19 cellular contexts compared by ENCODE assay signal in the genomic region with DNA sequence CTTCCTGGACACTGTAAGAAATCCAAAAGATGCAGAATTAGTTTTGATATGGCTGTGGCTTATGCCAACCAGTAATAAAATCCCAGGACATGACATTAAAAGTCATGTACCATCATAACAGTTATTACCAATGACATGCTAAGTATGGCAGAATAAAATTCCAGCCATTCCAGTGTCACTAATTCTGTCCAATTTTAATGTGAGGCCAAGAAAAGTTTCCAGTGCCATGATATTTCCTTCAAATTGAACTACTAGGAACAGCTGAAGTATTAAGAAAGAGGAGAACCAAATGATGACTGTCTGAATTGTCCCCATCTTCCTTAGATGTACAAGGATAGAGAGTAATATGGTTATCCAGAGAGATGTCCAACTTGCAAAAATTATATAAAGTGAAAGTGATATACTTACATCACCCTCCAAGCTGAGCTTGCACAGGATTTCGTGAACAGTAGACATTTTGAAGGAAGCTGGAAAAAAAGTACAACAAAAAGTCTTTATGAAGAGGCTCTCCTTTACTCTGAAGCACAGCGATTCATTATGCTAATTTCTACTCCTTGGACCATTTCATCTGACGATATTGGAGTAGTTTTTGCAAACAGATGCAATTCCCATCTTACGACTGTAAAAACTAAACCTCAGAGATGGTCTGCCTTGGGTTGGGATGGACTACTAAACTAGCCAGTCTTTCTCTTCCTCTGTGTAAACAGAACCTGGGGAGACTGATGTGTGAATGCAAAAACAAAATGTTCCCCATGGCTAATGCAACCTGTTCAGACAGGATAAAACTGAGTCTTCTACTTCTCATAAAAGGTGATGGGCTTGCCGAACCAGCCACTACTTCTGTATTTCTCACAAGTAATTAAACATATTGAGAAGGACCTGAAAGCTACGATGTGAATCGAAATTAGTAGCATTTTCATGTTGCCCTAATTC. TPM values are rescaled to one million over a fixed set of nuclear protein-coding genes. Genes with fewer than 3 reads are reported as not detected.
DNase-seq lines count a peak whose midpoint lies in the region; ATAC-seq and TF ChIP-seq lines count a peak whose summit lies in the region.
"Had no signal": no experiment of that assay in that cellular context is flagged by ENCODE, and none has a peak within 500 bp of the region (broad histone marks: within the 10 kb centered on the region; RNA-seq: fewer than 3 reads in every experiment).

No MANE protein-coding gene starts in this region.

- TF ChIP-seq POLR2A in esophagus squamous epithelium (IDR thresholded peaks at IDR 0.05), result no peak

- peak overlapping the region in 3 of 4 donors; percentile 42 to 52 (median 48) for H3K27ac ChIP-seq in esophagus squamous epithelium
- H3K27ac ChIP-seq in trophoblast cell (ENCODE audit: low read depth, low read length), result no peak overlapping the region
- H3K27ac ChIP-seq: testis, WERI-Rb-1 had no signal

- H3K4me2 ChIP-seq in trophoblast cell (ENCODE audit: low read length), result no peak overlapping the region

- WGBS in esophagus squamous epithelium, 2 donors, result 56 to 62% methylated on average over 7 of the region's 7 CpGs
- WGBS in trophoblast cell (ENCODE audit: extremely low coverage, insufficient coverage, insufficient read length), result no CpG with 5 or more reads among the region's 7 CpGs

- ATAC-seq in SK-N-SH treated with all-trans-retinoic acid at 6 μM for 48 hours, result peak; percentile 1; the same call in 2 of the 3 replicates
- no peak for ATAC-seq in GM19324 (IDR thresholded peaks at IDR 0.05; ENCODE audit: low FRiP score, unreplicated experiment)
- ATAC-seq: esophagus mucosa, HCT116, K562, T-helper 17 cell had no signal

- no peak overlapping the region for H3K18ac ChIP-seq in trophoblast cell (ENCODE audit: low read length)

- H3K36me3 ChIP-seq in esophagus squamous epithelium (peaks cover 0 to 56% (median 22%) of the 10 kb centered on the region in 3 donors), trophoblast cell (ENCODE audit: control insufficient read depth in 1 of 2, insufficient read depth in 2 of 2, low read length in 2 of 2) (peaks cover 13 to 38% of the 10 kb centered on the region in 2 experiments)
- H3K36me3 ChIP-seq: WERI-Rb-1 had no signal

- peak overlapping the region; percentile 19 for H3K4ac ChIP-seq in trophoblast cell (ENCODE audit: low read depth, low read length)

- H4K12ac ChIP-seq in trophoblast cell (ENCODE audit: low read depth, low read length), result no peak overlapping the region

- DNase-seq in Caki2 (ENCODE audit: low read depth), result peak; percentile 4
- no peak for DNase-seq in esophagus squamous epithelium (lab: John Stamatoyannopoulos, UW)
- DNase-seq in trophoblast cell, result no peak
- DNase-seq in CD1c-positive myeloid dendritic cell (ENCODE audit: extremely low spot score), result no peak
- no peak for DNase-seq in HUDEP-2 (lab: John Stamatoyannopoulos, UW; ENCODE audit: unreplicated experiment in 76 of 76)
- no peak for DNase-seq in activated CD4-positive, CD25-positive, alpha-beta regulatory T cell (lab: John Stamatoyannopoulos, UW)
- DNase-seq: ACHN; activated T-cell treated with anti-CD3 and anti-CD28 coated beads, Interleukin-2, amount 50 U/mL, for 48 hours; CD4-positive, CD25-positive, alpha-beta regulatory T cell; NCI-H2029 treated with DMSO at 0.1 percent for 48 hours; NCI-H510A treated with DMSO at 0.1 percent for 48 hours; T-helper 17 cell; testis; WERI-Rb-1 had no signal

- H3K14ac ChIP-seq in trophoblast cell (ENCODE audit: low read length), result no peak overlapping the region

- H3K79me1 ChIP-seq in trophoblast cell (ENCODE audit: low read length), result no peaks in the 10 kb centered on the region

- no peak overlapping the region for H2BK12ac ChIP-seq in trophoblast cell (ENCODE audit: low read length)

- TF ChIP-seq CTCF in esophagus squamous epithelium (IDR thresholded peaks at IDR 0.05), result no peak

- no peaks in the 10 kb centered on the region for H3K9me3 ChIP-seq in esophagus squamous epithelium
- H3K9me3 ChIP-seq in trophoblast cell (ENCODE audit: insufficient read depth, low read depth, low read length), result no peaks in the 10 kb centered on the region
- H3K9me3 ChIP-seq: testis had no signal

- H3K4me3 ChIP-seq in esophagus squamous epithelium (no peak overlapping the region), trophoblast cell (ENCODE audit: low read depth, low read length) (no peak overlapping the region)
- H3K4me3 ChIP-seq: K562, testis had no signal

- no peak overlapping the region for H4K91ac ChIP-seq in trophoblast cell (ENCODE audit: low read depth, low read length)

- peaks cover 21% of the 10 kb centered on the region for H3K79me2 ChIP-seq in trophoblast cell (ENCODE audit: control insufficient read depth, insufficient read depth, low read length, poor library complexity)

- no peak overlapping the region for H4K8ac ChIP-seq in trophoblast cell (ENCODE audit: low read depth, low read length)

- intact Hi-C loops in esophagus squamous epithelium (cut with DNase I), result no loop called here

- H2BK120ac ChIP-seq in trophoblast cell (ENCODE audit: insufficient read depth, low read length, poor library complexity), result no peak overlapping the region

- in situ Hi-C loops in Caki2 (cut with HindIII; ENCODE audit: low pct_unique_long_range_greater_than_20kb, low sequenced_read_pairs), result no loop called here

- no peak overlapping the region for H2AK5ac ChIP-seq in trophoblast cell (ENCODE audit: low read length)

- H3K23ac ChIP-seq in trophoblast cell (ENCODE audit: low read length), result no peak overlapping the region

- H3K9ac ChIP-seq in trophoblast cell (ENCODE audit: low read length), result no peak overlapping the region

- H2BK5ac ChIP-seq in trophoblast cell (ENCODE audit: low read depth, low read length, poor library complexity), result no peak overlapping the region

- H3K27me3 ChIP-seq in esophagus squamous epithelium, result no peaks in the 10 kb centered on the region
- H3K27me3 ChIP-seq in trophoblast cell (ENCODE audit: insufficient read depth, low read length), result no peaks in the 10 kb centered on the region
- H3K27me3 ChIP-seq: testis had no signal

- no peak overlapping the region for H2AFZ ChIP-seq in trophoblast cell (ENCODE audit: insufficient read depth, low read length, poor library complexity)

- peaks cover 15 to 100% (median 52%) of the 10 kb centered on the region in 3 donors for H3K4me1 ChIP-seq in esophagus squamous epithelium
- H3K4me1 ChIP-seq in trophoblast cell (ENCODE audit: control insufficient read depth in 1 of 2, insufficient read depth in 2 of 2, low read length in 2 of 2), result peaks cover 12 to 18% of the 10 kb centered on the region in 2 experiments

TF ChIP-seq in SK-N-SH treated with all-trans-retinoic acid at 6 μM for 48 hours, 23 proteins besides CTCF, POLR2A, EP300 and RAD21:
- TF ChIP-seq ARNTL (CRISPR knock-in tag; IDR thresholded peaks at IDR 0.05; ENCODE audit: borderline replicate concordance, low read depth), result no peak
- no peak for TF ChIP-seq ESRRG (CRISPR knock-in tag; IDR thresholded peaks at IDR 0.05)
- TF ChIP-seq ISL1 (CRISPR knock-in tag; IDR thresholded peaks at IDR 0.05), result peak; percentile 67
- TF ChIP-seq, protein P1, sequence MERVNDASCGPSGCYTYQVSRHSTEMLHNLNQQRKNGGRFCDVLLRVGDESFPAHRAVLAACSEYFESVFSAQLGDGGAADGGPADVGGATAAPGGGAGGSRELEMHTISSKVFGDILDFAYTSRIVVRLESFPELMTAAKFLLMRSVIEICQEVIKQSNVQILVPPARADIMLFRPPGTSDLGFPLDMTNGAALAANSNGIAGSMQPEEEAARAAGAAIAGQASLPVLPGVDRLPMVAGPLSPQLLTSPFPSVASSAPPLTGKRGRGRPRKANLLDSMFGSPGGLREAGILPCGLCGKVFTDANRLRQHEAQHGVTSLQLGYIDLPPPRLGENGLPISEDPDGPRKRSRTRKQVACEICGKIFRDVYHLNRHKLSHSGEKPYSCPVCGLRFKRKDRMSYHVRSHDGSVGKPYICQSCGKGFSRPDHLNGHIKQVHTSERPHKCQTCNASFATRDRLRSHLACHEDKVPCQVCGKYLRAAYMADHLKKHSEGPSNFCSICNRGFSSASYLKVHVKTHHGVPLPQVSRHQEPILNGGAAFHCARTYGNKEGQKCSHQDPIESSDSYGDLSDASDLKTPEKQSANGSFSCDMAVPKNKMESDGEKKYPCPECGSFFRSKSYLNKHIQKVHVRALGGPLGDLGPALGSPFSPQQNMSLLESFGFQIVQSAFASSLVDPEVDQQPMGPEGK (CRISPR knock-in tag; IDR thresholded peaks at IDR 0.05; ENCODE audit: borderline replicate concordance), result no peak
- TF ChIP-seq TOX (CRISPR knock-in tag; IDR thresholded peaks at IDR 0.05; ENCODE audit: borderline replicate concordance), result no peak
- TF ChIP-seq ZC3H10 (CRISPR knock-in tag; IDR thresholded peaks at IDR 0.05), result 0 out of 2 replicates have a peak, but pooled peaks have one; percentile 36
- TF ChIP-seq BACH2 (CRISPR knock-in tag; IDR thresholded peaks at IDR 0.05; ENCODE audit: borderline replicate concordance), result no peak
- no peak for TF ChIP-seq SNAI2 (CRISPR knock-in tag; IDR thresholded peaks at IDR 0.05)
- no peak for TF ChIP-seq GLIS3 (CRISPR knock-in tag; IDR thresholded peaks at IDR 0.05)
- TF ChIP-seq CSDC2 (CRISPR knock-in tag; IDR thresholded peaks at IDR 0.05), result 0 out of 2 replicates have a peak, but pooled peaks have one; percentile 14
- no peak for TF ChIP-seq ZFP30 (CRISPR knock-in tag; IDR thresholded peaks at IDR 0.05)
- TF ChIP-seq RARB (CRISPR knock-in tag; IDR thresholded peaks at IDR 0.05), result no peak

RNA-seq across cellular contexts. Expression of a gene that starts 11.9 kb away (rescaled TPM):
- 3,725 and 3,998 TPM in 2 replicates for total RNA-seq in Caki2 (2014; rRNA removed; shearing (Covaris generic); ENCODE audit: low replicate concordance)
- 1,000 to 10,000 TPM; 2,116 to 2,445 (median 2,399) TPM for total RNA-seq in esophagus squamous epithelium
- 2,156 and 2,172 TPM in 2 replicates for polyA plus RNA-seq in trophoblast cell (2013)
